In the genomic region with DNA sequence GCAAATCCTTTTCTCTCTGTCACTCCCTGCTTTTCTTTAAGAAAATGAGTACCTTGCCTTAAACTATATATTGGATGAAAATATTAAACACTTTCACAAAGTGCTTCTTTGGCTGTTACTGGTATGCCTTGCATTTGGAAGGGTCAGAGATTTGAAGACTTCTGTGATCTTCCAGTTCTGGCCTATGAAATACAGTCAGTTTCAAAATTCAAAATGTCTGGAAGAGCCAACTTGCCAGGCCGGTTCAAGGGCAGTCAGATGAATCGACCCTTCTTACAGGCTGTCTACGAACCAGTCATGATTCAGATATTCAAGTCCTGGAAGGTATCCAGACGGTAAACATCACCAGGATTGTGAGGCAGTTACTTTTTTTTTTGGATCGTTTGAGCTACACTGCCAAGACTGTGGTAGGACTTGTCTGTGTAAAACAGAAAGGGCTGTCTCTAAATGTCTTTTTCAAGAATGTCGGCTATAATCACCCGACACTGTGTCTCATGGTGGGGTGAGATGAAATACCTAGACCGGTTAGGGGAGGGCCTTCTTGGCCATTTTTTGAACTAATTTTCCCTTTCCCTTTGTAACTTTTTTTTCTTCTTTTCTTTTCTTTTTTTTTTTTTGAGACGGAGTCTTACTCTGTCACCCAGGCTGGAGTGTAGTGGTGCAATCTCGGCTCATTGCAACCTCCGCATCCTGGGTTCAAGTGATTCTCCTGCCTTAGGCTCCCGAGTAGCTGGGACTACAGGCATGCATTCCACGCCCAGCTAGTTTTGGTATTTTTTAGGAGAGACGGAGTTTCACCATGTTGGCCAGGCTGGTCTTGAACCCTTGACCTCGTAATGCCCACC, we compare ENCODE assay signal across 1 cellular context.
TF ChIP-seq lines count a peak whose summit lies in the region.

No MANE protein-coding gene starts in this region.

TF ChIP-seq in HEK293, 187 proteins besides CTCF, POLR2A, EP300 and RAD21 (continued from another document):
- TF ChIP-seq, protein P1, sequence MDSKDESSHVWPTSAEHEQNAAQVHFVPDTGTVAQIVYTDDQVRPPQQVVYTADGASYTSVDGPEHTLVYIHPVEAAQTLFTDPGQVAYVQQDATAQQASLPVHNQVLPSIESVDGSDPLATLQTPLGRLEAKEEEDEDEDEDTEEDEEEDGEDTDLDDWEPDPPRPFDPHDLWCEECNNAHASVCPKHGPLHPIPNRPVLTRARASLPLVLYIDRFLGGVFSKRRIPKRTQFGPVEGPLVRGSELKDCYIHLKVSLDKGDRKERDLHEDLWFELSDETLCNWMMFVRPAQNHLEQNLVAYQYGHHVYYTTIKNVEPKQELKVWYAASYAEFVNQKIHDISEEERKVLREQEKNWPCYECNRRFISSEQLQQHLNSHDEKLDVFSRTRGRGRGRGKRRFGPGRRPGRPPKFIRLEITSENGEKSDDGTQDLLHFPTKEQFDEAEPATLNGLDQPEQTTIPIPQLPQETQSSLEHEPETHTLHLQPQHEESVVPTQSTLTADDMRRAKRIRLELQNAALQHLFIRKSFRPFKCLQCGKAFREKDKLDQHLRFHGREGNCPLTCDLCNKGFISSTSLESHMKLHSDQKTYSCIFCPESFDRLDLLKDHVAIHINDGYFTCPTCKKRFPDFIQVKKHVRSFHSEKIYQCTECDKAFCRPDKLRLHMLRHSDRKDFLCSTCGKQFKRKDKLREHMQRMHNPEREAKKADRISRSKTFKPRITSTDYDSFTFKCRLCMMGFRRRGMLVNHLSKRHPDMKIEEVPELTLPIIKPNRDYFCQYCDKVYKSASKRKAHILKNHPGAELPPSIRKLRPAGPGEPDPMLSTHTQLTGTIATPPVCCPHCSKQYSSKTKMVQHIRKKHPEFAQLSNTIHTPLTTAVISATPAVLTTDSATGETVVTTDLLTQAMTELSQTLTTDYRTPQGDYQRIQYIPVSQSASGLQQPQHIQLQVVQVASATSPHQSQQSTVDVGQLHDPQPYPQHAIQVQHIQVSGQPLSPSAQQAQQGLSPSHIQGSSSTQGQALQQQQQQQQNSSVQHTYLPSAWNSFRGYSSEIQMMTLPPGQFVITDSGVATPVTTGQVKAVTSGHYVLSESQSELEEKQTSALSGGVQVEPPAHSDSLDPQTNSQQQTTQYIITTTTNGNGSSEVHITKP (tag by site-specific recombination; IDR thresholded peaks at IDR 0.05), result peak; percentile 86
- TF ChIP-seq, protein P2, sequence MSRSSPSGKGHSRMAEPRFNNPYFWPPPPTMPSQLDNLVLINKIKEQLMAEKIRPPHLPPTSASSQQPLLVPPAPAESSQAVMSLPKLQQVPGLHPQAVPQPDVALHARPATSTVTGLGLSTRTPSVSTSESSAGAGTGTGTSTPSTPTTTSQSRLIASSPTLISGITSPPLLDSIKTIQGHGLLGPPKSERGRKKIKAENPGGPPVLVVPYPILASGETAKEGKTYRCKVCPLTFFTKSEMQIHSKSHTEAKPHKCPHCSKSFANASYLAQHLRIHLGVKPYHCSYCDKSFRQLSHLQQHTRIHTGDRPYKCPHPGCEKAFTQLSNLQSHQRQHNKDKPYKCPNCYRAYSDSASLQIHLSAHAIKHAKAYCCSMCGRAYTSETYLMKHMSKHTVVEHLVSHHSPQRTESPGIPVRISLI (tag by site-specific recombination; IDR thresholded peaks at IDR 0.05), result peak; percentile 100
- TF ChIP-seq, protein P3, sequence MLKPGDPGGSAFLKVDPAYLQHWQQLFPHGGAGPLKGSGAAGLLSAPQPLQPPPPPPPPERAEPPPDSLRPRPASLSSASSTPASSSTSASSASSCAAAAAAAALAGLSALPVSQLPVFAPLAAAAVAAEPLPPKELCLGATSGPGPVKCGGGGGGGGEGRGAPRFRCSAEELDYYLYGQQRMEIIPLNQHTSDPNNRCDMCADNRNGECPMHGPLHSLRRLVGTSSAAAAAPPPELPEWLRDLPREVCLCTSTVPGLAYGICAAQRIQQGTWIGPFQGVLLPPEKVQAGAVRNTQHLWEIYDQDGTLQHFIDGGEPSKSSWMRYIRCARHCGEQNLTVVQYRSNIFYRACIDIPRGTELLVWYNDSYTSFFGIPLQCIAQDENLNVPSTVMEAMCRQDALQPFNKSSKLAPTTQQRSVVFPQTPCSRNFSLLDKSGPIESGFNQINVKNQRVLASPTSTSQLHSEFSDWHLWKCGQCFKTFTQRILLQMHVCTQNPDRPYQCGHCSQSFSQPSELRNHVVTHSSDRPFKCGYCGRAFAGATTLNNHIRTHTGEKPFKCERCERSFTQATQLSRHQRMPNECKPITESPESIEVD (tag by site-specific recombination; IDR thresholded peaks at IDR 0.05), result peak; percentile 96
- TF ChIP-seq ZNF514 (tag by site-specific recombination; IDR thresholded peaks at IDR 0.05) (no peak), ZNF239 (tag by site-specific recombination; IDR thresholded peaks at IDR 0.05) (0 out of 2 replicates have a peak, but pooled peaks have one; percentile 4), KLF8 (tag by site-specific recombination; IDR thresholded peaks at IDR 0.05) (0 out of 2 replicates have a peak, but pooled peaks have one; percentile 18), ZNF433 (tag by site-specific recombination; IDR thresholded peaks at IDR 0.05; ENCODE audit: low read depth) (no peak), ZNF792 (tag by site-specific recombination; IDR thresholded peaks at IDR 0.05) (no peak), ZEB2 (tag by site-specific recombination; IDR thresholded peaks at IDR 0.05) (peak; percentile 33; the same call in 1 of the 2 replicates)
TF ChIP-seq in HEK293: peak in this region for 17.
